ENCODE assay signal across 13 cellular contexts in genomic region chr2:119487434-119488244, GRCh38. TPM values are rescaled to one million over a fixed set of nuclear protein-coding genes. Genes with fewer than 3 reads are reported as not detected.
A peak's percentile ranks its signal among the peaks of the same experiment; 100 is the strongest.
DNase-seq lines count a peak whose midpoint lies in the region; ATAC-seq and TF ChIP-seq lines count a peak whose summit lies in the region.
"Had no signal": no experiment of that assay in that cellular context is flagged by ENCODE, and none has a peak within 500 bp of the region (broad histone marks: within the 10 kb centered on the region; RNA-seq: fewer than 3 reads in every experiment).

No MANE protein-coding gene starts in this region.

- H3K4me3 ChIP-seq in lung: no peak overlapping the region
- H3K4me3 ChIP-seq in H7 (ENCODE audit: insufficient read depth, low read depth, low read length): no peak overlapping the region
- H3K4me3 ChIP-seq: adrenal gland, GM23248 had no signal

- ATAC-seq in GM18498 (IDR thresholded peaks at IDR 0.05; ENCODE audit: unreplicated experiment) (peak; percentile 87), GM21619 (IDR thresholded peaks at IDR 0.05; ENCODE audit: unreplicated experiment) (peak; percentile 92), lung (ENCODE audit: insufficient read depth, low FRiP score) (peak; percentile 71)
- ATAC-seq: sciatic nerve had no signal

- WGBS in lung, 2 donors: 30 to 31% methylated on average over 9 of the region's 9 CpGs

- DNase-seq in HK-2 (ENCODE audit: unreplicated experiment): peak; percentile 86
- DNase-seq in lung (ENCODE audit: low spot score): peak; percentile 76
- DNase-seq in NCI-H2107 (lab: John Stamatoyannopoulos, UW): no peak
- no peak for DNase-seq in globus pallidus (ENCODE audit: low spot score)
- DNase-seq in SHP77 treated with DMSO at 0.1 percent for 48 hours (lab: John Stamatoyannopoulos, UW): no peak
- DNase-seq in H7: no peak
- DNase-seq: NCI-H1436 treated with DMSO at 0.1 percent for 48 hours had no signal

- H3K9me3 ChIP-seq in lung (ENCODE audit: control insufficient read depth in 2 of 2, insufficient read depth in 1 of 2, low read length in 1 of 2): no peaks in the 10 kb centered on the region
- H3K9me3 ChIP-seq: adrenal gland had no signal

- peaks cover 0 to 32% of the 10 kb centered on the region in 2 donors for H3K4me1 ChIP-seq in lung (ENCODE audit: control insufficient read depth in 2 of 2, insufficient read depth in 2 of 2, low read length in 2 of 2)

- H3K27me3 ChIP-seq in lung (ENCODE audit: control insufficient read depth, insufficient read depth) (no peaks in the 10 kb centered on the region), H7 (ENCODE audit: control insufficient read depth, insufficient read depth, low read length) (no peaks in the 10 kb centered on the region)
- H3K27me3 ChIP-seq: adrenal gland had no signal

- TF ChIP-seq CTCF in lung (IDR thresholded peaks at IDR 0.05; ENCODE audit: control extremely low read depth, extremely low read depth): no peak

- peak overlapping the region; percentile 68 for H3K27ac ChIP-seq in lung (ENCODE audit: low read depth in 1 of 2, low read length in 1 of 2)
- H3K27ac ChIP-seq: GM23248 had no signal

- H3K36me3 ChIP-seq in lung (ENCODE audit: control insufficient read depth in 2 of 2, insufficient read depth in 2 of 2, low read length in 2 of 2): no peaks in the 10 kb centered on the region
- no peaks in the 10 kb centered on the region for H3K36me3 ChIP-seq in H7 (replicated peaks; ENCODE audit: control insufficient read depth, insufficient read depth, low read length)
- H3K36me3 ChIP-seq: adrenal gland had no signal

RNA-seq across cellular contexts. Expression of gene SCTR, which starts 36.6 kb away (rescaled TPM):
- total RNA-seq in lung: 10 to 100 TPM; 22.3 to 42.7 TPM
- 10 to 100 TPM in 1 of 2 donors, 1 to 10 TPM in 1; 4.6 to 33.8 TPM for polyA plus RNA-seq in lung
- total RNA-seq in H7 (2014; rRNA removed; shearing (Covaris generic)): not detected in 2 replicates
- total RNA-seq: GM23248, sciatic nerve had no signal
- polyA plus RNA-seq: GM23248 had no signal

RNA-seq across cellular contexts. Expression of gene TMEM37, which starts 56.0 kb away (rescaled TPM):
- 10 to 100 TPM; 11.5 to 14.3 TPM for total RNA-seq in lung
- 10 to 100 TPM in 1 of 2 donors, 1 to 10 TPM in 1; 9.9 to 12.7 TPM for polyA plus RNA-seq in lung
- 4.2 and 5.0 TPM in 2 replicates for total RNA-seq in H7 (2014; rRNA removed; shearing (Covaris generic))
- total RNA-seq: GM23248, temporal lobe had no signal

RNA-seq across cellular contexts. Expression of gene CFAP221, which starts 56.6 kb away (rescaled TPM):
- total RNA-seq in lung: 10 to 100 TPM; 42.4 to 63.5 TPM
- polyA plus RNA-seq in lung: 10 to 100 TPM in 1 of 2 donors, 1 to 10 TPM in 1; 8.6 to 16.2 TPM
- 0.07 and 0.37 TPM in 2 replicates for total RNA-seq in H7 (2014; rRNA removed; shearing (Covaris generic))
- total RNA-seq: GM23248 had no signal

Comparison
In these comparisons a context has a peak if more than half of its experiments do, and no peak if none do; other contexts are left out.
1. DNase-seq: peak in HK-2 (single experiment) and lung (single experiment); none in NCI-H2107 (single experiment), globus pallidus (single experiment), SHP77 treated with DMSO at 0.1 percent for 48 hours (single experiment) and H7 (single experiment).
2. RNA of gene SCTR, which starts 36.6 kb away (total RNA-seq): 22.3 to 42.7 TPM in lung; not detected in H7; every median in the first group is over 10 times any median in the second.
3. RNA of gene CFAP221, which starts 56.6 kb away (total RNA-seq): 42.4 to 63.5 TPM in lung; 0.07 to 0.37 TPM in H7; every median in the first group is over 10 times any median in the second.
4. Peak in every context shown above with its lines, with median percentiles within 50 percentile points of each other: ATAC-seq.